In the genomic region with DNA sequence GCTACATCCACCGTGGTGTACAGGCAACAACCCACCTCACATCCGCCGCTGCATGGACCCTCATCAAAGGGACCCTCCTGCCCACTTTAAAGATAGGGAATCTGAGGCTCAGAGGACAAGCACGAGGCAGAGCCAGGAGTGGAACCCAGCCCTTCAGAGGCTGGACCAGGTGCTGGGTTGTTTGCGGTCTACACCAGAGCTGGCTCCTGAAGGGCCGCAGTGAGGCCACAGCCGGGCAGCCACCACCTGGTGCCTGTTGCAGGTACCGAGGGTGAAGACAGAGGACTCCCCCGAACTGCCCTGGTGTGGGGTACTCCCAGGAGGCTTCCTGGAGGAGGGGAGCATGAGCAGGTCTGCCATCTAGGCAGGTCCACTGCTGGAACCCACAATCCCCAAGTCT, we compare ENCODE assay signal across 7 cellular contexts.
"Had no signal": no experiment of that assay in that cellular context is flagged by ENCODE, and none has a peak within 500 bp of the region (broad histone marks: within the 10 kb centered on the region; RNA-seq: fewer than 3 reads in every experiment).

No MANE protein-coding gene starts in this region.

- DNase-seq: H9, HCEC 1CT, IMR-90, KG1 had no signal

- FAIRE-seq: HTR-8/SVneo, K562 had no signal

- H3K4me3 ChIP-seq: GM23338, K562 had no signal

- H3K4me2 ChIP-seq: GM23338 had no signal

- H2AFZ ChIP-seq: GM23338 had no signal
